In the genomic region with DNA sequence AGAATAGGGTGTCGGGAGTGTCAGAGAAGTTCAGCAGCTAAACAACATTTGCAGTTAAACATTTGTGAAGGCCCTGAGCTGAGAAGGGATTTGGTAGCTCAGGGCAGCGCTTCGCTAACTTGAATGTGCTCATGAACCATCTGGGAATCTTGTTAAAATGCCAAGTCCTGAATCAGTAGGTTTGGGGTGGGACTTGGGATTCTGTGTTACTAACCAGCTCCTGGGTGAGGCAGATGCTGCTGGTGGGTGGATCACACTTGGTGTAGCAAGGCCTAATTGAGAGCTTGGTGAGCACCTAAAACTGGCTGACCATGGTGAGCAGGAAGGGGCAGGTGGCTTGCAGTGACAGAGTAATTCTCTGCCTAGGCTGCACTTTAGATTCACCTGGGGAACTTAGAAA, we compare ENCODE assay signal across 1 cellular context.
TF ChIP-seq lines count a peak whose summit lies in the region.

No MANE protein-coding gene starts in this region.

TF ChIP-seq in IMR-90, 13 proteins besides CTCF, POLR2A, EP300 and RAD21 (continued from another document):
- TF ChIP-seq SMC3 (IDR thresholded peaks at IDR 0.05; ENCODE audit: low read depth, low read length) (no peak), MAFK (IDR thresholded peaks at IDR 0.05; ENCODE audit: low read depth, low read length) (peak; percentile 12; the same call in 1 of the 2 replicates), ELK1 (IDR thresholded peaks at IDR 0.05; ENCODE audit: borderline replicate concordance, low read depth, low read length) (no peak), MAZ (IDR thresholded peaks at IDR 0.05; ENCODE audit: borderline replicate concordance, low read depth, low read length) (no peak), BHLHE40 (IDR thresholded peaks at IDR 0.05; ENCODE audit: low read depth, low read length) (0 out of 2 replicates have a peak, but pooled peaks have one; percentile 17)
